ENCODE assay signal across 2 cellular contexts in the genomic region with DNA sequence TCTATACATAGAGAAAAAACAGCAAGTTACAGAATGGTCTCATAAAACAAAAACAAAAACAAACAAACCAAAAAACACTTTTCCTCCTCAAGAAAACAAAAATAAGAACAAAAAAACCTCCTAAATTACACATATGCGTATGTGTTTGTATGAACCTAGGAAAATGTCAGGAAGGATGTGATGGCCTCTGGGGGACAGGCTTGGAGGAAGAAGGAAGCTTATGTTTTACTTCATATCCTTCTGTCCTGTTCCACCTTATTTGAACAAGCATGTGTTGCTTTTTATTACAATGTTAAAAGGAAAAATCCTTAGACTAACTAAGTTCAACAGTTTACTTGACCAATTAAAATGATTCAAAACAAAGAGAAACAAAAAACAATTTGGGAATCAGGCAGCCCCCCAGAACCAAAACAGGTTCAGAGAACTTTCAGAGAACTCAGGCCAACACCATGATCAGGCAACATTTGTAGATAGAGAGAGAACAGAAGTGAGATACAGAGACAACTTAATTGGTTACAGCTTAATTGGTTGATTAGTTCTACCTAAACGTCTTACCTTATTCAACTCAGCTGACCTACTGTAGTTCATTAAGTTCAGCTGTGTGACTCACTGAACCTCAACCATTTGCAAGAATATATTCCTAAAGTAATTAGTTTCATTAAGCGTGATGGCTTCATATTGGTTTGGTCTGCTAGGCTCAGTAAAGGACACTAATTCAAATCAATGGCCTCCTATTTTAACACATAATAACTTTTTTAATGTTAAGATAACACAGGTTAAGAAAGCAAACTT.
TF ChIP-seq lines count a peak whose summit lies in the region.

No MANE protein-coding gene starts in this region.

TF ChIP-seq in SK-N-SH, 30 proteins besides CTCF, POLR2A, EP300 and RAD21 (continued from another document):
- TF ChIP-seq NFIC (IDR thresholded peaks at IDR 0.05; ENCODE audit: borderline replicate concordance) (no peak), MEF2A (IDR thresholded peaks at IDR 0.05; ENCODE audit: borderline replicate concordance, low read depth) (no peak), RFX5 (IDR thresholded peaks at IDR 0.05; ENCODE audit: low read length) (no peak), TAF1 (IDR thresholded peaks at IDR 0.05; ENCODE audit: borderline replicate concordance, low read depth, low read length) (no peak), FOSL2 (IDR thresholded peaks at IDR 0.05; ENCODE audit: borderline replicate concordance, low read depth) (no peak), NRF1 (IDR thresholded peaks at IDR 0.05; ENCODE audit: low read depth, low read length) (no peak)
- TF ChIP-seq, protein P1, sequence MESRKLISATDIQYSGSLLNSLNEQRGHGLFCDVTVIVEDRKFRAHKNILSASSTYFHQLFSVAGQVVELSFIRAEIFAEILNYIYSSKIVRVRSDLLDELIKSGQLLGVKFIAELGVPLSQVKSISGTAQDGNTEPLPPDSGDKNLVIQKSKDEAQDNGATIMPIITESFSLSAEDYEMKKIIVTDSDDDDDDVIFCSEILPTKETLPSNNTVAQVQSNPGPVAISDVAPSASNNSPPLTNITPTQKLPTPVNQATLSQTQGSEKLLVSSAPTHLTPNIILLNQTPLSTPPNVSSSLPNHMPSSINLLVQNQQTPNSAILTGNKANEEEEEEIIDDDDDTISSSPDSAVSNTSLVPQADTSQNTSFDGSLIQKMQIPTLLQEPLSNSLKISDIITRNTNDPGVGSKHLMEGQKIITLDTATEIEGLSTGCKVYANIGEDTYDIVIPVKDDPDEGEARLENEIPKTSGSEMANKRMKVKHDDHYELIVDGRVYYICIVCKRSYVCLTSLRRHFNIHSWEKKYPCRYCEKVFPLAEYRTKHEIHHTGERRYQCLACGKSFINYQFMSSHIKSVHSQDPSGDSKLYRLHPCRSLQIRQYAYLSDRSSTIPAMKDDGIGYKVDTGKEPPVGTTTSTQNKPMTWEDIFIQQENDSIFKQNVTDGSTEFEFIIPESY (IDR thresholded peaks at IDR 0.05; ENCODE audit: borderline replicate concordance, low read depth) = no peak
- TF ChIP-seq, protein P2, sequence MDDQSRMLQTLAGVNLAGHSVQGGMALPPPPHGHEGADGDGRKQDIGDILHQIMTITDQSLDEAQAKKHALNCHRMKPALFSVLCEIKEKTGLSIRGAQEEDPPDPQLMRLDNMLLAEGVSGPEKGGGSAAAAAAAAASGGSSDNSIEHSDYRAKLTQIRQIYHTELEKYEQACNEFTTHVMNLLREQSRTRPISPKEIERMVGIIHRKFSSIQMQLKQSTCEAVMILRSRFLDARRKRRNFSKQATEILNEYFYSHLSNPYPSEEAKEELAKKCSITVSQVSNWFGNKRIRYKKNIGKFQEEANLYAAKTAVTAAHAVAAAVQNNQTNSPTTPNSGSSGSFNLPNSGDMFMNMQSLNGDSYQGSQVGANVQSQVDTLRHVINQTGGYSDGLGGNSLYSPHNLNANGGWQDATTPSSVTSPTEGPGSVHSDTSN (IDR thresholded peaks at IDR 0.05) = no peak

TF ChIP-seq in SK-N-SH treated with all-trans-retinoic acid at 6 μM for 48 hours, 23 proteins besides CTCF, POLR2A, EP300 and RAD21 (continued from another document):
- TF ChIP-seq CSDC2 (CRISPR knock-in tag; IDR thresholded peaks at IDR 0.05) (no peak), BACH2 (CRISPR knock-in tag; IDR thresholded peaks at IDR 0.05; ENCODE audit: borderline replicate concordance) (no peak), SNAI2 (CRISPR knock-in tag; IDR thresholded peaks at IDR 0.05) (no peak), ZFP30 (CRISPR knock-in tag; IDR thresholded peaks at IDR 0.05) (no peak), TCF4 (CRISPR knock-in tag; IDR thresholded peaks at IDR 0.05; ENCODE audit: borderline replicate concordance) (no peak)
- TF ChIP-seq, protein P3, sequence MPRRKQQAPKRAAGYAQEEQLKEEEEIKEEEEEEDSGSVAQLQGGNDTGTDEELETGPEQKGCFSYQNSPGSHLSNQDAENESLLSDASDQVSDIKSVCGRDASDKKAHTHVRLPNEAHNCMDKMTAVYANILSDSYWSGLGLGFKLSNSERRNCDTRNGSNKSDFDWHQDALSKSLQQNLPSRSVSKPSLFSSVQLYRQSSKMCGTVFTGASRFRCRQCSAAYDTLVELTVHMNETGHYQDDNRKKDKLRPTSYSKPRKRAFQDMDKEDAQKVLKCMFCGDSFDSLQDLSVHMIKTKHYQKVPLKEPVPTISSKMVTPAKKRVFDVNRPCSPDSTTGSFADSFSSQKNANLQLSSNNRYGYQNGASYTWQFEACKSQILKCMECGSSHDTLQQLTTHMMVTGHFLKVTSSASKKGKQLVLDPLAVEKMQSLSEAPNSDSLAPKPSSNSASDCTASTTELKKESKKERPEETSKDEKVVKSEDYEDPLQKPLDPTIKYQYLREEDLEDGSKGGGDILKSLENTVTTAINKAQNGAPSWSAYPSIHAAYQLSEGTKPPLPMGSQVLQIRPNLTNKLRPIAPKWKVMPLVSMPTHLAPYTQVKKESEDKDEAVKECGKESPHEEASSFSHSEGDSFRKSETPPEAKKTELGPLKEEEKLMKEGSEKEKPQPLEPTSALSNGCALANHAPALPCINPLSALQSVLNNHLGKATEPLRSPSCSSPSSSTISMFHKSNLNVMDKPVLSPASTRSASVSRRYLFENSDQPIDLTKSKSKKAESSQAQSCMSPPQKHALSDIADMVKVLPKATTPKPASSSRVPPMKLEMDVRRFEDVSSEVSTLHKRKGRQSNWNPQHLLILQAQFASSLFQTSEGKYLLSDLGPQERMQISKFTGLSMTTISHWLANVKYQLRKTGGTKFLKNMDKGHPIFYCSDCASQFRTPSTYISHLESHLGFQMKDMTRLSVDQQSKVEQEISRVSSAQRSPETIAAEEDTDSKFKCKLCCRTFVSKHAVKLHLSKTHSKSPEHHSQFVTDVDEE (CRISPR knock-in tag; IDR thresholded peaks at IDR 0.05) = no peak
- TF ChIP-seq, protein P4, sequence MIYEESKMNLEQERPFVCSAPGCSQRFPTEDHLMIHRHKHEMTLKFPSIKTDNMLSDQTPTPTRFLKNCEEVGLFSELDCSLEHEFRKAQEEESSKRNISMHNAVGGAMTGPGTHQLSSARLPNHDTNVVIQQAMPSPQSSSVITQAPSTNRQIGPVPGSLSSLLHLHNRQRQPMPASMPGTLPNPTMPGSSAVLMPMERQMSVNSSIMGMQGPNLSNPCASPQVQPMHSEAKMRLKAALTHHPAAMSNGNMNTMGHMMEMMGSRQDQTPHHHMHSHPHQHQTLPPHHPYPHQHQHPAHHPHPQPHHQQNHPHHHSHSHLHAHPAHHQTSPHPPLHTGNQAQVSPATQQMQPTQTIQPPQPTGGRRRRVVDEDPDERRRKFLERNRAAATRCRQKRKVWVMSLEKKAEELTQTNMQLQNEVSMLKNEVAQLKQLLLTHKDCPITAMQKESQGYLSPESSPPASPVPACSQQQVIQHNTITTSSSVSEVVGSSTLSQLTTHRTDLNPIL (CRISPR knock-in tag; IDR thresholded peaks at IDR 0.05; ENCODE audit: low read depth) = no peak
- TF ChIP-seq, protein P5, sequence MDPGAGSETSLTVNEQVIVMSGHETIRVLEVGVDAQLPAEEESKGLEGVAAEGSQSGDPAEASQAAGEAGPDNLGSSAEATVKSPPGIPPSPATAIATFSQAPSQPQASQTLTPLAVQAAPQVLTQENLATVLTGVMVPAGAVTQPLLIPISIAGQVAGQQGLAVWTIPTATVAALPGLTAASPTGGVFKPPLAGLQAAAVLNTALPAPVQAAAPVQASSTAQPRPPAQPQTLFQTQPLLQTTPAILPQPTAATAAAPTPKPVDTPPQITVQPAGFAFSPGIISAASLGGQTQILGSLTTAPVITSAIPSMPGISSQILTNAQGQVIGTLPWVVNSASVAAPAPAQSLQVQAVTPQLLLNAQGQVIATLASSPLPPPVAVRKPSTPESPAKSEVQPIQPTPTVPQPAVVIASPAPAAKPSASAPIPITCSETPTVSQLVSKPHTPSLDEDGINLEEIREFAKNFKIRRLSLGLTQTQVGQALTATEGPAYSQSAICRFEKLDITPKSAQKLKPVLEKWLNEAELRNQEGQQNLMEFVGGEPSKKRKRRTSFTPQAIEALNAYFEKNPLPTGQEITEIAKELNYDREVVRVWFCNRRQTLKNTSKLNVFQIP (CRISPR knock-in tag; IDR thresholded peaks at IDR 0.05; ENCODE audit: borderline replicate concordance, low read depth) = no peak
